In the genomic region with DNA sequence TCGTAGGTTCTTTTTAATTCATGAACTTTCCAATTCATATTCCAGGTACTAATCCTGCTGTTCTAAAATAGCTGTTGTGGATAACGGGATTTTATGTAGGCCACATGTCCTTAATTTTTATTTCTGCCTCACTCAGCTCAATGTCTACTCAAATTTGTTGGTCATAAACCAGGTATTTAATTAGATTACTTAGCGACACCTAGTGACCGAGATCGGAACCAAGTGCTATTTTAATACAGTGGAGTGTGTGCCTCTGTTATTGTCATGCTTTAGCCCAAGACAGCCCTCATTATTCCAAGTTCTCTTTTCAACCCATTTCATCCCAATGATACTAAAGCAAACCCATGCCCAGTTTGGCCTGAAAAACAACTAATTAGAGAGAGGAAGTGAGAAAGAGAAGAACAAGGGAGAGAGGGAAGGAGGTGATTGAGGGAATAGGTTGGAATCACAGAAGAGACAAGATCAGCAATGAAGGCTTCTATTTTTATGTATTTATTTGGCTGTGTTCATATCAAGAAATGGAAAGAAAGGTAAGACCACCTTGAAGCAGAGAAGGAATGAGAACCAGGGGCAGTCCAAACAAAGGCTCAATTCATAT, we compare ENCODE assay signal across 8 cellular contexts. TPM values are rescaled to one million over a fixed set of nuclear protein-coding genes. Genes with fewer than 3 reads are reported as not detected.
DNase-seq lines count a peak whose midpoint lies in the region; ATAC-seq, FAIRE-seq and TF ChIP-seq lines count a peak whose summit lies in the region.

No MANE protein-coding gene starts in this region.

- DNase-seq in 8988T (peak; percentile 16), GM13977 (ENCODE audit: low spot score) (peak; percentile 40), NCI-H526 treated with DMSO at 0.1 percent for 48 hours (lab: John Stamatoyannopoulos, UW) (peak; percentile 70), myocyte (ENCODE audit: low read depth) (peak; percentile 92)
- DNase-seq in activated CD4-positive, alpha-beta T cell treated with anti-CD3 and anti-CD28 coated beads, Interleukin-2, amount 50 U/mL, for 4 hours: peak; percentile 54 to 63
- peak; percentile 42 for DNase-seq in stimulated activated naive CD4-positive, alpha-beta T cell treated with Interleukin-2 at 50 U/mL for 16 hours (lab: John Stamatoyannopoulos, UW)

- peak; percentile 72 for ATAC-seq in HG03342 (IDR thresholded peaks at IDR 0.05; ENCODE audit: unreplicated experiment)

- in situ Hi-C loops in GM13977 (cut with MboI; ENCODE audit: low pct_unique_long_range_greater_than_20kb, low sequenced_read_pairs, unreplicated experiment): loop anchor here (10.0 kb wide), 2 partner anchors 499 to 589 kb away; no protein-coding TSS in a partner anchor

- peak; percentile 96 for FAIRE-seq in endometrium (lab: Jason Lieb, UNC)

- peak; percentile 73 for TF ChIP-seq CTCF in GM13977 (IDR thresholded peaks at IDR 0.05; ENCODE audit: extremely low read depth, insufficient read depth, missing control alignments)

RNA-seq across cellular contexts. Expression of gene IFNG-AS1, which starts 45.9 kb away (rescaled TPM):
- 1.8 TPM in 1 of 2 replicates, not detected in the other for total RNA-seq in myocyte
- 0.11 TPM for polyA plus RNA-seq in myocyte (2012)

Comparison
In these comparisons a context has a peak if more than half of its experiments do, and no peak if none do; other contexts are left out.
1. Peak in every context shown above with its lines: DNase-seq and ATAC-seq.
2. DNase-seq: peak in every context shown above with its lines; median percentile 92 in myocyte; 70 in NCI-H526 treated with DMSO at 0.1 percent for 48 hours; 58 in activated CD4-positive, alpha-beta T cell treated with anti-CD3 and anti-CD28 coated beads, Interleukin-2, amount 50 U/mL, for 4 hours; 42 in stimulated activated naive CD4-positive, alpha-beta T cell treated with Interleukin-2 at 50 U/mL for 16 hours; 40 in GM13977; 16 in 8988T.